ENCODE assay signal across 8 cellular contexts in the genomic region with DNA sequence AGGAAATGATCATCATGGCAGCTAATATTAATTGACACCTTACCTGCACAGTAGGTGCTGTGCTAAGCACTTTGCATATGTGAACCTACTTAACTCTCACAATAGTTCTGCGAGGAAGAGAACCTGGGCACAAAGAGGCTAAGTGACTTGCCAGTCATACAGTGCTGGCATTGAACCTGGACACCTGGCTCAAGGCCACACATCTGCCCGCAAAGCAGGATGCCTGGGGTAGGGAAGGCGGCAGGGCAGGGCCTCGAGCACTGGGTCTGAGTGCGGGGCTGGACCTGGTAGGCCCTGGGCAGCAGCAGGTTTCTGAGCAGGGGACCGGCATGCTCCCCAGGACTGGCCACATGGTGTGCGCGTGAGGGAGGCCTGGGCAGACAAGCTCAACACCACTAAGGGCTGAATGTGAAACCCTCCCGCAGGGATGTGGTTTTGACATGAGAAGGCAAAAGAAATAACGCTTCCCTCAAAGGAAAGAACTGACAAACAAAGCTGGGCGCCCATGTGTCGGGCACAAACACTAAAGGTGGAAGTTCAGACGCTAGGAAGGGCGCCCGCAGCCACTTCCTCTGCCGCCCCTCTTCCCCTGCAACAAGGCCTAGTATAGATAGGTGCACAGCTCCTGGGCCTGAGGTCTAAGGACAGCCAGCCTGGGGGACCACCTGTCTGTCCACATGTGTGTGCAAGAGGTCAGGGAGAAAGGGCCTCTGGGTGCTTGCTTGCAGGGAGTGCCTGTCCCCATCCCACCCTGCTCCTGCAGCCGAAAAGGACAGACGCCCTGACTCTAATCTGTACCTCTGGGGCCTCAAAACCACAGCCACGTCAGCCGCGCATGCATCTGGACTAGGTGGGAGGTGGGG.
DNase-seq lines count a peak whose midpoint lies in the region; ATAC-seq and TF ChIP-seq lines count a peak whose summit lies in the region.

No MANE protein-coding gene starts in this region.

- no peaks in the 10 kb centered on the region for H3K27me3 Mint-ChIP-seq in WTC11 (ENCODE audit: low read depth)
- H3K27me3 Mint-ChIP-seq in chondrocyte (ENCODE audit: low read depth) = peaks cover 1% of the 10 kb centered on the region
- H3K27me3 Mint-ChIP-seq in nephron progenitor cell (ENCODE audit: low read depth, poor library complexity) = no peaks in the 10 kb centered on the region

- H3K9me3 Mint-ChIP-seq in WTC11 (no peaks in the 10 kb centered on the region), chondrocyte (ENCODE audit: low read depth) (no peaks in the 10 kb centered on the region), nephron progenitor cell (no peaks in the 10 kb centered on the region)

- H3K4me3 Mint-ChIP-seq in WTC11 (no peak overlapping the region), chondrocyte (ENCODE audit: unreplicated experiment) (no peak overlapping the region), nephron progenitor cell (no peak overlapping the region)

- intact Hi-C loops in gastrocnemius medialis (cut with DNase I; ENCODE audit: low total_unique reads) = loop anchor here (5.0 kb wide), 1 partner anchor 348 kb away; no protein-coding TSS in a partner anchor

- no peaks in the 10 kb centered on the region for H3K36me3 ChIP-seq in H7 (replicated peaks; ENCODE audit: control insufficient read depth, insufficient read depth, low read length)
- no peaks in the 10 kb centered on the region for H3K36me3 ChIP-seq in gastrocnemius medialis

- in situ Hi-C loops in gastrocnemius medialis (cut with MboI; ENCODE audit: low sequenced_read_pairs in 4 of 4) = no loop called here

- H3K27ac Mint-ChIP-seq in WTC11 = peak overlapping the region; percentile 36; the same call in 1 of the 2 replicates
- no peak overlapping the region for H3K27ac Mint-ChIP-seq in chondrocyte (ENCODE audit: unreplicated experiment)
- no peak overlapping the region for H3K27ac Mint-ChIP-seq in nephron progenitor cell

- H3K4me1 Mint-ChIP-seq in WTC11 (peaks cover 46% of the 10 kb centered on the region), chondrocyte (ENCODE audit: low read depth) (peaks cover 21% of the 10 kb centered on the region), nephron progenitor cell (peaks cover 71% of the 10 kb centered on the region)

- H3K4me3 ChIP-seq in H7 (ENCODE audit: insufficient read depth, low read depth, low read length) = no peak overlapping the region
- no peak overlapping the region for H3K4me3 ChIP-seq in gastrocnemius medialis

- H3K27me3 ChIP-seq in H7 (ENCODE audit: control insufficient read depth, insufficient read depth, low read length) (no peaks in the 10 kb centered on the region), gastrocnemius medialis (no peaks in the 10 kb centered on the region)

- peak overlapping the region in 3 of 4 donors; percentile 77 to 88 (median 84) for H3K27ac ChIP-seq in gastrocnemius medialis

- no peak for ATAC-seq in WTC11
- no peak for ATAC-seq in gastrocnemius medialis
- no peak for ATAC-seq in GM21619 (IDR thresholded peaks at IDR 0.05; ENCODE audit: unreplicated experiment)

- no peak for TF ChIP-seq CTCF in WTC11 (IDR thresholded peaks at IDR 0.05)
- TF ChIP-seq CTCF in chondrocyte (IDR thresholded peaks at IDR 0.05) = no peak
- TF ChIP-seq CTCF in gastrocnemius medialis (IDR thresholded peaks at IDR 0.05 in 4 of 5, conservative IDR thresholded peaks at IDR 0.05 in 1 of 5) = no peak
- TF ChIP-seq CTCF in nephron progenitor cell (IDR thresholded peaks at IDR 0.05) = no peak

- no peaks in the 10 kb centered on the region for H3K9me3 ChIP-seq in gastrocnemius medialis

- CTCF ChIA-PET in WTC11 (lab: Charles Lee) = interaction anchor here (0.7 to 5.3 kb wide), 4 partner anchors 58 to 351 kb away, joined by 3 to 31 read pairs (median 7); a partner anchor contains a TSS

- POLR2A ChIA-PET in WTC11 (lab: Charles Lee) = no interaction called here

- H3K36me3 Mint-ChIP-seq in WTC11 = no peaks in the 10 kb centered on the region
- H3K36me3 Mint-ChIP-seq in chondrocyte (ENCODE audit: low read depth) = no peaks in the 10 kb centered on the region
- H3K36me3 Mint-ChIP-seq in nephron progenitor cell (ENCODE audit: low read depth) = no peaks in the 10 kb centered on the region

- peaks cover 21 to 38% of the 10 kb centered on the region in 2 donors for H3K4me1 ChIP-seq in gastrocnemius medialis

- DNase-seq in H7 = peak; percentile 54
- no peak for DNase-seq in WTC11 (ENCODE audit: low spot score)
- DNase-seq in chondrocyte (ENCODE audit: low spot score) = peak; percentile 67
- no peak for DNase-seq in gastrocnemius medialis
- no peak for DNase-seq in HK-2 (ENCODE audit: unreplicated experiment)
- DNase-seq in NCI-H1436 (lab: John Stamatoyannopoulos, UW) = no peak
- no peak for DNase-seq in nephron progenitor cell

- no peak for TF ChIP-seq POLR2A in gastrocnemius medialis (IDR thresholded peaks at IDR 0.05)

TF ChIP-seq in WTC11, 78 proteins besides CTCF, POLR2A, EP300 and RAD21 (continues in another document):
- 0 out of 2 replicates have a peak, but pooled peaks have one; percentile 17 for TF ChIP-seq ZNF423 (CRISPR knock-in tag; IDR thresholded peaks at IDR 0.05)
- TF ChIP-seq GTF2I (CRISPR knock-in tag; conservative IDR thresholded peaks at IDR 0.05) = no peak
- TF ChIP-seq CREM (CRISPR knock-in tag; IDR thresholded peaks at IDR 0.05) = no peak
- TF ChIP-seq, protein P1, sequence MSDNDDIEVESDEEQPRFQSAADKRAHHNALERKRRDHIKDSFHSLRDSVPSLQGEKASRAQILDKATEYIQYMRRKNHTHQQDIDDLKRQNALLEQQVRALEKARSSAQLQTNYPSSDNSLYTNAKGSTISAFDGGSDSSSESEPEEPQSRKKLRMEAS (CRISPR knock-in tag; IDR thresholded peaks at IDR 0.05) = peak; percentile 38; the same call in 1 of the 2 replicates
- TF ChIP-seq, protein P2, sequence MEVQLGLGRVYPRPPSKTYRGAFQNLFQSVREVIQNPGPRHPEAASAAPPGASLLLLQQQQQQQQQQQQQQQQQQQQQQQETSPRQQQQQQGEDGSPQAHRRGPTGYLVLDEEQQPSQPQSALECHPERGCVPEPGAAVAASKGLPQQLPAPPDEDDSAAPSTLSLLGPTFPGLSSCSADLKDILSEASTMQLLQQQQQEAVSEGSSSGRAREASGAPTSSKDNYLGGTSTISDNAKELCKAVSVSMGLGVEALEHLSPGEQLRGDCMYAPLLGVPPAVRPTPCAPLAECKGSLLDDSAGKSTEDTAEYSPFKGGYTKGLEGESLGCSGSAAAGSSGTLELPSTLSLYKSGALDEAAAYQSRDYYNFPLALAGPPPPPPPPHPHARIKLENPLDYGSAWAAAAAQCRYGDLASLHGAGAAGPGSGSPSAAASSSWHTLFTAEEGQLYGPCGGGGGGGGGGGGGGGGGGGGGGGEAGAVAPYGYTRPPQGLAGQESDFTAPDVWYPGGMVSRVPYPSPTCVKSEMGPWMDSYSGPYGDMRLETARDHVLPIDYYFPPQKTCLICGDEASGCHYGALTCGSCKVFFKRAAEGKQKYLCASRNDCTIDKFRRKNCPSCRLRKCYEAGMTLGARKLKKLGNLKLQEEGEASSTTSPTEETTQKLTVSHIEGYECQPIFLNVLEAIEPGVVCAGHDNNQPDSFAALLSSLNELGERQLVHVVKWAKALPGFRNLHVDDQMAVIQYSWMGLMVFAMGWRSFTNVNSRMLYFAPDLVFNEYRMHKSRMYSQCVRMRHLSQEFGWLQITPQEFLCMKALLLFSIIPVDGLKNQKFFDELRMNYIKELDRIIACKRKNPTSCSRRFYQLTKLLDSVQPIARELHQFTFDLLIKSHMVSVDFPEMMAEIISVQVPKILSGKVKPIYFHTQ (CRISPR knock-in tag; IDR thresholded peaks at IDR 0.05) = no peak
- TF ChIP-seq, protein P3, sequence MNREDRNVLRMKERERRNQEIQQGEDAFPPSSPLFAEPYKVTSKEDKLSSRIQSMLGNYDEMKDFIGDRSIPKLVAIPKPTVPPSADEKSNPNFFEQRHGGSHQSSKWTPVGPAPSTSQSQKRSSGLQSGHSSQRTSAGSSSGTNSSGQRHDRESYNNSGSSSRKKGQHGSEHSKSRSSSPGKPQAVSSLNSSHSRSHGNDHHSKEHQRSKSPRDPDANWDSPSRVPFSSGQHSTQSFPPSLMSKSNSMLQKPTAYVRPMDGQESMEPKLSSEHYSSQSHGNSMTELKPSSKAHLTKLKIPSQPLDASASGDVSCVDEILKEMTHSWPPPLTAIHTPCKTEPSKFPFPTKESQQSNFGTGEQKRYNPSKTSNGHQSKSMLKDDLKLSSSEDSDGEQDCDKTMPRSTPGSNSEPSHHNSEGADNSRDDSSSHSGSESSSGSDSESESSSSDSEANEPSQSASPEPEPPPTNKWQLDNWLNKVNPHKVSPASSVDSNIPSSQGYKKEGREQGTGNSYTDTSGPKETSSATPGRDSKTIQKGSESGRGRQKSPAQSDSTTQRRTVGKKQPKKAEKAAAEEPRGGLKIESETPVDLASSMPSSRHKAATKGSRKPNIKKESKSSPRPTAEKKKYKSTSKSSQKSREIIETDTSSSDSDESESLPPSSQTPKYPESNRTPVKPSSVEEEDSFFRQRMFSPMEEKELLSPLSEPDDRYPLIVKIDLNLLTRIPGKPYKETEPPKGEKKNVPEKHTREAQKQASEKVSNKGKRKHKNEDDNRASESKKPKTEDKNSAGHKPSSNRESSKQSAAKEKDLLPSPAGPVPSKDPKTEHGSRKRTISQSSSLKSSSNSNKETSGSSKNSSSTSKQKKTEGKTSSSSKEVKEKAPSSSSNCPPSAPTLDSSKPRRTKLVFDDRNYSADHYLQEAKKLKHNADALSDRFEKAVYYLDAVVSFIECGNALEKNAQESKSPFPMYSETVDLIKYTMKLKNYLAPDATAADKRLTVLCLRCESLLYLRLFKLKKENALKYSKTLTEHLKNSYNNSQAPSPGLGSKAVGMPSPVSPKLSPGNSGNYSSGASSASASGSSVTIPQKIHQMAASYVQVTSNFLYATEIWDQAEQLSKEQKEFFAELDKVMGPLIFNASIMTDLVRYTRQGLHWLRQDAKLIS (CRISPR knock-in tag; IDR thresholded peaks at IDR 0.05; ENCODE audit: borderline replicate concordance) = no peak
- no peak for TF ChIP-seq FOXP1 (CRISPR knock-in tag; IDR thresholded peaks at IDR 0.05; ENCODE audit: borderline replicate concordance)

Comparison
In these comparisons a context has a peak if more than half of its experiments do, and no peak if none do; other contexts are left out.
1. DNase-seq: peak in H7 (single experiment) and chondrocyte (single experiment); none in WTC11 (single experiment), gastrocnemius medialis (0 of 2), HK-2 (single experiment), NCI-H1436 (single experiment) and nephron progenitor cell (single experiment).